In the genomic region with DNA sequence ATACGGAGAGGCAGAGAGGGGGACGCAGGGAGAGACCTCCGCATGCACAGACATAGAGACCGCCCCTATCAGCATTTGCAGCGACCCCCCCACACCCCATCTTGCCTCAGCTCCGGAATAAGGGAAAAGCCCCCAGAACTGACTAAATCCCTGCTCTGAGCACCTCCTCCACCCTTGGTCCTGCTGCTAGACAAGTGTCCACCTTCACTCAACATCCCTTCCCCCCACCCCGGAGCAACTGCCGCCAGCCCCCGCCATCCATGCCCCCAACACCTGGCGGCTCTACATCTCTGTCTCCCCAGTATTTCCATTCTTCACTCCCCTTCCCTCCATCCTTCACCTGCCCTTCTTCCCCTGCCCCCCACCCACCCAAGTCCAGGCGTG, we compare ENCODE assay signal across 10 cellular contexts. TPM values are rescaled to one million over a fixed set of nuclear protein-coding genes. Genes with fewer than 3 reads are reported as not detected.
DNase-seq lines count a peak whose midpoint lies in the region; ATAC-seq and TF ChIP-seq lines count a peak whose summit lies in the region.
"Had no signal": no experiment of that assay in that cellular context is flagged by ENCODE, and none has a peak within 500 bp of the region (broad histone marks: within the 10 kb centered on the region; RNA-seq: fewer than 3 reads in every experiment).

No MANE protein-coding gene starts in this region.

- no peak overlapping the region for H3K27ac ChIP-seq in CD8-positive, alpha-beta memory T cell (ENCODE audit: low read depth, low read length)
- no peak overlapping the region for H3K27ac ChIP-seq in Peyer's patch
- H3K27ac ChIP-seq in esophagus muscularis mucosa (replicated peaks in 1 of 4): peak overlapping the region in 3 of 4 donors; percentile 3 to 55 (median 33)
- no peak overlapping the region for H3K27ac ChIP-seq in prostate gland

- CTCF ChIA-PET in CD8-positive, alpha-beta memory T cell (lab: Charles Lee): no interaction called here

- H3K36me3 ChIP-seq in CD8-positive, alpha-beta memory T cell (ENCODE audit: insufficient read depth, low read length): no peaks in the 10 kb centered on the region
- H3K36me3 ChIP-seq in Peyer's patch (no peaks in the 10 kb centered on the region), esophagus muscularis mucosa (peaks cover 0 to 20% (median 3%) of the 10 kb centered on the region in 4 donors), prostate gland (no peaks in the 10 kb centered on the region)

- peak overlapping the region; percentile 90 for H3K4me3 ChIP-seq in CD8-positive, alpha-beta memory T cell (ENCODE audit: low read length)
- H3K4me3 ChIP-seq in Peyer's patch: peak overlapping the region; percentile 29 to 53 (median 48)
- peak overlapping the region; percentile 60 to 83 (median 64) for H3K4me3 ChIP-seq in esophagus muscularis mucosa
- H3K4me3 ChIP-seq in prostate gland: peak overlapping the region; percentile 36 to 38

- peaks cover 0 to 7% (median 2%) of the 10 kb centered on the region in 3 donors for H3K36me3 Mint-ChIP-seq in CD8-positive, alpha-beta memory T cell

- H3K27me3 ChIP-seq in CD8-positive, alpha-beta memory T cell (ENCODE audit: insufficient read depth, low read length, poor library complexity, severe bottlenecking): no peaks in the 10 kb centered on the region
- H3K27me3 ChIP-seq in Peyer's patch (no peaks in the 10 kb centered on the region), esophagus muscularis mucosa (peaks cover 0 to 8% (median 0%) of the 10 kb centered on the region in 4 donors), prostate gland (replicated peaks; ENCODE audit: insufficient read depth) (no peaks in the 10 kb centered on the region)

- POLR2A ChIA-PET in CD8-positive, alpha-beta memory T cell (lab: Charles Lee): interaction anchor here (1.5 kb wide), 1 partner anchor 29 kb away, joined by 6 read pairs; a partner anchor contains a TSS

- no peaks in the 10 kb centered on the region for H3K9me3 ChIP-seq in CD8-positive, alpha-beta memory T cell (ENCODE audit: low read length)
- H3K9me3 ChIP-seq in Peyer's patch (no peaks in the 10 kb centered on the region), esophagus muscularis mucosa (no peaks in the 10 kb centered on the region), prostate gland (no peaks in the 10 kb centered on the region)

- 5% methylated on average over 11 of the region's 11 CpGs for WGBS in esophagus muscularis mucosa
- 4% methylated on average over 11 of the region's 11 CpGs for WGBS in prostate gland

- H3K9me3 Mint-ChIP-seq in CD8-positive, alpha-beta memory T cell: no peaks in the 10 kb centered on the region

- H3K4me3 Mint-ChIP-seq in CD8-positive, alpha-beta memory T cell: peak overlapping the region; percentile 85 to 94 (median 86)

- ATAC-seq in GM19395 (IDR thresholded peaks at IDR 0.05; ENCODE audit: unreplicated experiment) (no peak), GM21723 (IDR thresholded peaks at IDR 0.05; ENCODE audit: unreplicated experiment) (no peak)
- ATAC-seq: Panc1 had no signal

- TF ChIP-seq EP300 in esophagus muscularis mucosa (IDR thresholded peaks at IDR 0.05): no peak

- TF ChIP-seq CTCF in Peyer's patch (IDR thresholded peaks at IDR 0.05) (no peak), esophagus muscularis mucosa (IDR thresholded peaks at IDR 0.05) (no peak), prostate gland (IDR thresholded peaks at IDR 0.05) (no peak)

- peaks cover 22% of the 10 kb centered on the region for H3K4me1 ChIP-seq in CD8-positive, alpha-beta memory T cell (ENCODE audit: insufficient read depth, low read length)
- peaks cover 0 to 12% (median 4%) of the 10 kb centered on the region in 4 donors for H3K4me1 ChIP-seq in Peyer's patch
- H3K4me1 ChIP-seq in esophagus muscularis mucosa: peaks cover 9 to 32% (median 29%) of the 10 kb centered on the region in 4 donors
- H3K4me1 ChIP-seq in prostate gland (replicated peaks): no peaks in the 10 kb centered on the region

- peaks cover 26 to 42% (median 36%) of the 10 kb centered on the region in 3 donors for H3K4me1 Mint-ChIP-seq in CD8-positive, alpha-beta memory T cell

- no peak for DNase-seq in CD8-positive, alpha-beta memory T cell
- DNase-seq in Peyer's patch (no peak), esophagus muscularis mucosa (ENCODE audit: extremely low spot score) (no peak), prostate gland (ENCODE audit: low spot score) (no peak), A172 (ENCODE audit: low spot score) (no peak), GM19240 (ENCODE audit: insufficient read length, low spot score) (no peak)
- DNase-seq: amniotic stem cell had no signal

- intact Hi-C loops in esophagus muscularis mucosa (cut with DNase I) (no loop called here), prostate gland (cut with DNase I) (no loop called here)

- peak overlapping the region in 4 of 8 donors; percentile 61 to 88 (median 76) for H3K27ac Mint-ChIP-seq in CD8-positive, alpha-beta memory T cell

- TF ChIP-seq POLR2A in Peyer's patch (IDR thresholded peaks at IDR 0.05) (no peak), esophagus muscularis mucosa (IDR thresholded peaks at IDR 0.05; ENCODE audit: low read depth) (no peak), prostate gland (IDR thresholded peaks at IDR 0.05) (no peak)

- peaks cover 0 to 9% of the 10 kb centered on the region in 2 donors for H3K27me3 Mint-ChIP-seq in CD8-positive, alpha-beta memory T cell

RNA-seq across cellular contexts. Expression of gene SV2A, which starts 0.7 kb away (rescaled TPM):
- 1 to 10 TPM; 5.6 to 6.0 TPM for total RNA-seq in CD8-positive, alpha-beta memory T cell
- 2.9 TPM for polyA plus RNA-seq in CD8-positive, alpha-beta memory T cell
- total RNA-seq in Peyer's patch (1 to 10 TPM in 3 of 4 donors, under 1 TPM in 1; 0.70 to 3.3 (median 2.2) TPM), esophagus muscularis mucosa (1 to 10 TPM; 3.3 to 8.6 (median 5.5) TPM), prostate gland (1 to 10 TPM; 2.1 to 3.4 TPM)
- total RNA-seq in A172 (2014; rRNA removed; shearing (Covaris generic)): 32.2 and 37.7 TPM in 2 replicates

RNA-seq across cellular contexts. Expression of gene SF3B4, which starts 10.7 kb away (rescaled TPM):
- 100 to 1,000 TPM; 111 to 124 TPM for total RNA-seq in CD8-positive, alpha-beta memory T cell
- polyA plus RNA-seq in CD8-positive, alpha-beta memory T cell: 112 TPM
- 10 to 100 TPM; 21.0 to 32.2 (median 28.2) TPM for total RNA-seq in Peyer's patch
- 10 to 100 TPM; 12.1 to 21.6 (median 14.0) TPM for total RNA-seq in esophagus muscularis mucosa
- 10 to 100 TPM; 15.0 to 22.1 TPM for total RNA-seq in prostate gland
- total RNA-seq in A172 (2014; rRNA removed; shearing (Covaris generic)): 26.9 and 37.0 TPM in 2 replicates

RNA-seq across cellular contexts. Expression of gene BOLA1, which starts 17.6 kb away (rescaled TPM):
- 10 to 100 TPM; 27.3 to 28.4 TPM for total RNA-seq in CD8-positive, alpha-beta memory T cell
- polyA plus RNA-seq in CD8-positive, alpha-beta memory T cell: 31.6 TPM
- 10 to 100 TPM in 3 of 4 donors, 1 to 10 TPM in 1; 9.1 to 37.8 (median 22.1) TPM for total RNA-seq in Peyer's patch
- 10 to 100 TPM; 31.1 to 45.8 (median 41.6) TPM for total RNA-seq in esophagus muscularis mucosa
- 10 to 100 TPM; 37.8 to 40.6 TPM for total RNA-seq in prostate gland
- 23.5 and 27.8 TPM in 2 replicates for total RNA-seq in A172 (2014; rRNA removed; shearing (Covaris generic))

RNA-seq across cellular contexts. Expression of gene MTMR11, which starts 19.8 kb away (rescaled TPM):
- total RNA-seq in CD8-positive, alpha-beta memory T cell: 1 to 10 TPM; 1.6 to 1.9 TPM
- polyA plus RNA-seq in CD8-positive, alpha-beta memory T cell: 0.14 TPM
- total RNA-seq in Peyer's patch: 100 to 1,000 TPM in 3 of 4 donors, 10 to 100 TPM in 1; 47.9 to 210 (median 175) TPM
- 10 to 100 TPM in 2 of 4 donors, 1 to 10 TPM in 2; 7.3 to 15.0 (median 10.5) TPM for total RNA-seq in esophagus muscularis mucosa
- total RNA-seq in prostate gland: 10 to 100 TPM in 1 of 2 donors, 1 to 10 TPM in 1; 2.6 to 25.5 TPM
- 7.2 and 9.0 TPM in 2 replicates for total RNA-seq in A172 (2014; rRNA removed; shearing (Covaris generic))

Comparison
In these comparisons a context has a peak if more than half of its experiments do, and no peak if none do; other contexts are left out.
1. H3K27ac ChIP-seq: peak in esophagus muscularis mucosa (3 of 4); none in CD8-positive, alpha-beta memory T cell (single experiment), Peyer's patch (0 of 4) and prostate gland (0 of 2).
2. H3K4me3 ChIP-seq: peak in every context shown above with its lines; median percentile 90 in CD8-positive, alpha-beta memory T cell; 64 in esophagus muscularis mucosa; 48 in Peyer's patch; 37 in prostate gland.